28 cellular contexts compared by ENCODE assay signal in the genomic region with DNA sequence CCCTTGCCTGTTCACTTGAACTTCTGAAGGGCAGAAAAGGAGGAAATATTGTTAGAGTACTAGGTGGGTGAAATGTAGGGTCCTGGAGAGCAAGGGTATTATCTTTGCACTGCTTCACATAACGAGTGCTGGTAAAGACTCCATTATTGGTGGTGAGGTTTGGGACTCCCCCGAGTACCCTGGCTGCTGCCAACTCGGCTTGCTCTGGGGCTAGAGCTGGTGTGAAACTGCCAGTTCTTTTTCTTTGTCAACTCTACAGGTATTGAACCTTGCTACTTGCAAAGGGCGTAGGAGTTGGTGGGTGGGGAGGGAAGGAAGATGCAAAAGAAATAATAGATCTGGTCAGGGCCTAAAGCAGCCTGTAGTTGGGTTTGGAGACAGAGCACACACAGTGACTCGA.
"Had no signal": no experiment of that assay in that cellular context is flagged by ENCODE, and none has a peak within 500 bp of the region (broad histone marks: within the 10 kb centered on the region; RNA-seq: fewer than 3 reads in every experiment).

No MANE protein-coding gene starts in this region.

- H3K9me3 ChIP-seq: adrenal gland, SJSA1 had no signal

- H3K9me3 Mint-ChIP-seq: activated CD4-positive, alpha-beta memory T cell treated with anti-CD3 and anti-CD28 coated beads for 36 hours; activated CD4-positive, alpha-beta T cell treated with anti-CD3 and anti-CD28 coated beads, Interleukin-2, amount 10 ng/mL, durations not matched to agents 7 days and 5 days; activated naive CD8-positive, alpha-beta T cell treated with anti-CD3 and anti-CD28 coated beads, Interleukin-2, amount 10 ng/mL, durations not matched to agents 7 days and 5 days; activated T-helper 2 cell treated with anti-CD3 and anti-CD28 coated beads, Interferon-gamma antibody, Interleukin-2, Interleukin-4, amounts not matched to agents 10 μg/mL and 5 μg/mL and 100 μg/mL, durations not matched to agents 14 hours and 24 hours and 36 hours had no signal

- H3K4me3 ChIP-seq: adrenal gland, SJSA1 had no signal

- H3K36me3 Mint-ChIP-seq: activated CD4-positive, alpha-beta memory T cell treated with anti-CD3 and anti-CD28 coated beads for 36 hours; activated naive CD8-positive, alpha-beta T cell treated with anti-CD3 and anti-CD28 coated beads, Interleukin-2, amount 10 ng/mL, durations not matched to agents 7 days and 5 days had no signal

- H3K4me3 Mint-ChIP-seq: activated CD4-positive, alpha-beta memory T cell treated with anti-CD3 and anti-CD28 coated beads for 36 hours; activated CD4-positive, alpha-beta T cell treated with anti-CD3 and anti-CD28 coated beads, Interleukin-2, amount 10 ng/mL, durations not matched to agents 7 days and 5 days; activated naive CD8-positive, alpha-beta T cell treated with anti-CD3 and anti-CD28 coated beads, Interleukin-2, amount 10 ng/mL, durations not matched to agents 7 days and 5 days; T-helper 17 cell had no signal

- H3K27me3 ChIP-seq: adrenal gland, SJSA1 had no signal

- H3K36me3 ChIP-seq: adrenal gland, SJSA1 had no signal

- H3K27ac Mint-ChIP-seq: activated CD4-positive, alpha-beta memory T cell treated with anti-CD3 and anti-CD28 coated beads for 36 hours; activated CD4-positive, alpha-beta T cell treated with anti-CD3 and anti-CD28 coated beads, Interleukin-2, amount 10 ng/mL, durations not matched to agents 7 days and 5 days; activated naive CD8-positive, alpha-beta T cell treated with anti-CD3 and anti-CD28 coated beads, Interleukin-2, amount 10 ng/mL, durations not matched to agents 7 days and 5 days; activated T-helper 2 cell treated with anti-CD3 and anti-CD28 coated beads, Interferon-gamma antibody, Interleukin-2, Interleukin-4, amounts not matched to agents 10 μg/mL and 5 μg/mL and 100 μg/mL, durations not matched to agents 14 hours and 24 hours and 36 hours; T-helper 17 cell had no signal

- H3K27ac ChIP-seq: adrenal gland, SJSA1 had no signal

- H3K4me1 ChIP-seq: SJSA1 had no signal

- DNase-seq: activated CD4-positive, alpha-beta memory T cell treated with anti-CD3 and anti-CD28 coated beads for 36 hours; activated CD4-positive, alpha-beta T cell treated with anti-CD3 and anti-CD28 coated beads, Interleukin-2, amount 10 ng/mL, durations not matched to agents 7 days and 5 days; activated CD4-positive, CD25-positive, alpha-beta regulatory T cell; activated CD8-positive, alpha-beta memory T cell treated with anti-CD3 and anti-CD28 coated beads for 24 hours; activated naive CD4-positive, alpha-beta T cell treated with anti-CD3 and anti-CD28 coated beads, Interleukin-2, amount 50 U/mL, for 16 hours; activated naive CD8-positive, alpha-beta T cell treated with anti-CD3 and anti-CD28 coated beads, Interleukin-2, amount 10 ng/mL, durations not matched to agents 7 days and 5 days; activated T-cell treated with anti-CD3 and anti-CD28 coated beads, Interleukin-2, amount 50 U/mL, for 48 hours; adrenal gland; anterior cingulate cortex; cerebellar nuclear complex; KBM-7; NCI-H1092; NCI-H1417; NCI-H1930; NCI-H2107; NCI-H2171 treated with DMSO at 0.1 percent for 48 hours; NCI-H226; NCI-H526 treated with DMSO at 0.1 percent for 48 hours; NCI-H82; NK-92 treated with Interleukin-12 subunit alpha and Interleukin-12 subunit beta, amount 100 ng/mL, for 24 hours; RPMI8226; SHP77; T-helper 17 cell; T-helper 9 cell had no signal

- H3K4me1 Mint-ChIP-seq: T-helper 17 cell had no signal

- ATAC-seq: Panc1, SK-N-SH treated with all-trans-retinoic acid at 6 μM for 48 hours, T-helper 17 cell had no signal
